ENCODE assay signal across 8 cellular contexts in the genomic region with DNA sequence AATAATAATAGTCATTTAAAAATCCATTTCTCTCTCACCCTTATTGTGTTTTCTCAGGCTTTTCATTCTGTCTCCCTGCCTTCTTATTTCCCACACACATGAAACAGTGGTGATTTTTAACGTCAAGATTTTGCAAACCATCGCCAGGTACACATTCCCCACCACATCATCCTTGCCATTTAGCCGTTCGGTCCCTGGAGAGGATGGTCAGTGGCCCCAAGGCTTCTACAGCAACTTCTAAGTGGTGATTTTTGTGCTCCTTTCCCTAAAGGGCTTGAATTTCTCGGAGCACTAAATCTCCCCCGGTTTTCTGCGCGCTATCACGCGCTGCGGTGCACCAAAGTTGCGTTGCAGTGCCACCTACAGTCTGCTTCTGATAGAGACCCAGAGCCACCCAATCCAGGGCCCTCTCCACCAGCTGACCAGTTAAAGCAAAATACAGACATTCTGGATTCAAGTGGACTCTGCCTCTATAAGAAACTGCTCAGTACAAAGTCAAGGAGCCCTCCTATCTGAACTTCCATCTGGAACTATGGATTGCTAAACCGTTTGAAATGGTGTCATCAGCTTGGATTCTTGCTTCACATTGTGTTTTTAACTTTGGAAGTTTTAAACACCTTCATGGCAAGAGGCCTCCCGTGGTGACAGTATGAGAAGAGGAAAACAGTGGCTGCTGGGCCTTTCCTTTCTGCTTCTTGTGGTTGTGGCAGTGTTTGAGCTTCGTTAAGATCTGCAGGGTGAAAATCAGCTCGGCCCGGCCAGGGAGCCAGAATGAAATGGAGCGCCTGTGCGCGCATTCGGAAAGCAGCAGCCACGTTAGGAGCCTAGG.
DNase-seq lines count a peak whose midpoint lies in the region; ATAC-seq and TF ChIP-seq lines count a peak whose summit lies in the region.

No MANE protein-coding gene starts in this region.

- peak overlapping the region; percentile 7 for H3K27ac Mint-ChIP-seq in progenitor cell of endocrine pancreas

- no peaks in the 10 kb centered on the region for H3K36me3 ChIP-seq in KMS-11 (ENCODE audit: insufficient read depth)

- peak; percentile 75 for ATAC-seq in GM21576 (IDR thresholded peaks at IDR 0.05; ENCODE audit: unreplicated experiment)
- ATAC-seq in GM18519 (IDR thresholded peaks at IDR 0.05; ENCODE audit: low FRiP score, unreplicated experiment), result no peak

- H3K27me3 Mint-ChIP-seq in progenitor cell of endocrine pancreas, result peaks cover 21% of the 10 kb centered on the region

- no peak overlapping the region for H3K4me3 Mint-ChIP-seq in progenitor cell of endocrine pancreas (ENCODE audit: low read depth)

- no peaks in the 10 kb centered on the region for H3K36me3 Mint-ChIP-seq in progenitor cell of endocrine pancreas (ENCODE audit: insufficient read depth)

- no peak overlapping the region for H3K4me2 ChIP-seq in KMS-11

- DNase-seq in Daoy (ENCODE audit: low read depth), result peak; percentile 76
- DNase-seq in SHP77 treated with DMSO at 0.1 percent for 48 hours (lab: John Stamatoyannopoulos, UW), result peak; percentile 60
- peak; percentile 68 for DNase-seq in activated naive CD4-positive, alpha-beta T cell treated with Interleukin-2 at 50 U/mL for 16 hours
- DNase-seq in head of caudate nucleus, result peak; percentile 49 to 88 (median 74)
- DNase-seq in progenitor cell of endocrine pancreas (ENCODE audit: low spot score, unreplicated experiment), result peak; percentile 61

- H3K4me1 Mint-ChIP-seq in progenitor cell of endocrine pancreas (ENCODE audit: low read depth), result peaks cover 9% of the 10 kb centered on the region

- intact Hi-C loops in head of caudate nucleus (cut with DNase I), result loop anchor here (10.0 kb wide), 1 partner anchor 383 kb away; no protein-coding TSS in a partner anchor

- H3K27me3 ChIP-seq in KMS-11 (ENCODE audit: insufficient read depth, low read depth), result no peaks in the 10 kb centered on the region

- H3K4me3 ChIP-seq in KMS-11 (IDR thresholded peaks at IDR 0.05; ENCODE audit: insufficient read depth, low read depth, low read length), result no peak overlapping the region

- TF ChIP-seq CTCF in KMS-11 (conservative IDR thresholded peaks at IDR 0.05; ENCODE audit: low read depth, low read length) (peak; percentile 13; the same call in 1 of the 2 replicates), progenitor cell of endocrine pancreas (IDR thresholded peaks at IDR 0.05; ENCODE audit: unreplicated experiment) (peak; percentile 87)

- no peaks in the 10 kb centered on the region for H3K79me2 ChIP-seq in KMS-11 (ENCODE audit: insufficient read depth, low read depth)

- no peak overlapping the region for H3K27ac ChIP-seq in KMS-11

- H3K9me3 Mint-ChIP-seq in progenitor cell of endocrine pancreas (ENCODE audit: low read depth), result no peaks in the 10 kb centered on the region

- H2AFZ ChIP-seq in KMS-11 (ENCODE audit: low read depth), result no peak overlapping the region

- no peaks in the 10 kb centered on the region for H3K4me1 ChIP-seq in KMS-11 (ENCODE audit: low read depth, poor library complexity, severe bottlenecking)

- no peak overlapping the region for H3K9ac ChIP-seq in KMS-11

- no peaks in the 10 kb centered on the region for H4K20me1 ChIP-seq in KMS-11 (ENCODE audit: insufficient read depth)
